ENCODE assay signal across 2 cellular contexts in genomic region chr13:111589992-111590391, GRCh38.
TF ChIP-seq lines count a peak whose summit lies in the region.

No MANE protein-coding gene starts in this region.

TF ChIP-seq in HEK293, 187 proteins besides CTCF, POLR2A, EP300 and RAD21:
- 0 out of 2 replicates have a peak, but pooled peaks have one; percentile 6 for TF ChIP-seq BCL6B (tag by site-specific recombination; IDR thresholded peaks at IDR 0.05)
- 0 out of 2 replicates have a peak, but pooled peaks have one; percentile 40 for TF ChIP-seq ZNF544 (tag by site-specific recombination; IDR thresholded peaks at IDR 0.05)
- TF ChIP-seq ZBTB17 (tag by site-specific recombination; IDR thresholded peaks at IDR 0.05) = peak; percentile 89
- peak; percentile 57; the same call in 1 of the 2 replicates for TF ChIP-seq ZNF366 (tag by site-specific recombination; conservative IDR thresholded peaks at IDR 0.05)
- no peak for TF ChIP-seq RBAK (tag by site-specific recombination; IDR thresholded peaks at IDR 0.05)
- TF ChIP-seq ZNF658 (tag by site-specific recombination; IDR thresholded peaks at IDR 0.05) = no peak

TF ChIP-seq in H1, 55 proteins besides CTCF, POLR2A, EP300 and RAD21 (continued from another document):
- no peak for TF ChIP-seq EGR1 (IDR thresholded peaks at IDR 0.05; ENCODE audit: borderline replicate concordance, low read depth, low read length)
- TF ChIP-seq POU5F1 (IDR thresholded peaks at IDR 0.05; ENCODE audit: low read depth, low read length) = no peak
- TF ChIP-seq BRCA1 (IDR thresholded peaks at IDR 0.05; ENCODE audit: low read depth, low read length) = no peak
- TF ChIP-seq BCL11A (IDR thresholded peaks at IDR 0.05; ENCODE audit: low read depth in 2 of 2, low read length in 2 of 2) = no peak
- TF ChIP-seq TCF12 (IDR thresholded peaks at IDR 0.05; ENCODE audit: low read depth, low read length) = no peak
- TF ChIP-seq KDM1A (IDR thresholded peaks at IDR 0.05; ENCODE audit: borderline replicate concordance, low read length) = no peak
- TF ChIP-seq RNF2 (IDR thresholded peaks at IDR 0.05; ENCODE audit: borderline replicate concordance, low read depth, low read length, missing control alignments, poor library complexity, severe bottlenecking) = no peak
- no peak for TF ChIP-seq CTBP2 (IDR thresholded peaks at IDR 0.05; ENCODE audit: borderline replicate concordance, insufficient read depth, insufficient read length, low read length)
- no peak for TF ChIP-seq RFX5 (IDR thresholded peaks at IDR 0.05; ENCODE audit: borderline replicate concordance, low read depth, low read length)
- no peak for TF ChIP-seq JUND (IDR thresholded peaks at IDR 0.05; ENCODE audit: low read length)
- TF ChIP-seq RXRA (IDR thresholded peaks at IDR 0.05; ENCODE audit: insufficient read depth, low read depth, low read length) = no peak
- no peak for TF ChIP-seq RBBP5 (IDR thresholded peaks at IDR 0.05; ENCODE audit: borderline replicate concordance, low read depth, low read length)
